ENCODE assay signal across 8 cellular contexts in the genomic region with DNA sequence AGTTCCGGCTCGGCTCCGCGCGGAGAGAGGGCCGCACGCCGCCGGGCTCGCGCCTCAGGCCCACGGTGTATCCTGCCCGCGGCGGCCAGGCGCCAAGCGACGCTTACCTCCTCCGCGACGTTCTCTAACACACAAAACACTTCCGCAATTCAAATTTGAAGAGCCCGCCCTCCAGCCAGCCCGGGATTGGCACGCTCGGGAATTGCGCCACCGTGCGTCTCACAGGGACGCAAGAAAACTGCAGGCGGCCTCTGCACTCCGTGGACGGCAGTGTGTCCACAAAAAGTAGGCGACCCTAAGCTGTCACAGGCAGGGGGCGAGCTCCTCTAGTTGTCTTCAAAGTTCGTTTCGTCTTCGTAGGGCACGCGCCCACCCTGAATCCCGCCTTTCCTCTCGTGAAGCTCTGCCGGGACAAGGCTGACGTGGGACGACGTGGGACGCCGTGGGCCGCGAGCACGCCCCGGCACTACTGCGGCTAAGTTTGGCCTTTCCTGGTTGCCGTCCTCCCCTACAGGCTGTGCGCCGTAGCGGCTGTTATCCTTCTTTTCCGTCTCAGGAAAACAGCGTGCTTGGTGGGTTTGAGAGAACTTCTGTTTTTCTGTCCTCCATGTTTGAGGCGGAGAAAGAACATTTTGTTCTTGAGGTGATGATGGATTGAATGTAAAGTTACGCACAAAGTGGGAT. TPM values are rescaled to one million over a fixed set of nuclear protein-coding genes. Genes with fewer than 3 reads are reported as not detected.
DNase-seq lines count a peak whose midpoint lies in the region; ATAC-seq and TF ChIP-seq lines count a peak whose summit lies in the region.

A gene (minus strand): TSS at position 133 of the 684 bp plus-strand sequence. CDS start 5,916 bp downstream, outside the sequence.

- peak; percentile 91 for TF ChIP-seq CTCF in VCaP (conservative IDR thresholded peaks at IDR 0.05)
- peak; percentile 54 to 85 (median 82) for TF ChIP-seq CTCF in breast epithelium (IDR thresholded peaks at IDR 0.05)

- H3K27me3 ChIP-seq in breast epithelium (no peaks in the 10 kb centered on the region), iPS-20b (ENCODE audit: insufficient read depth, low read length) (no peaks in the 10 kb centered on the region)

- H3K9me3 ChIP-seq in breast epithelium (peaks cover 5% of the 10 kb centered on the region in 2 donors), iPS-20b (ENCODE audit: insufficient read depth, low read depth, low read length) (peaks cover 4% of the 10 kb centered on the region)

- intact Hi-C loops in breast epithelium (cut with DNase I; ENCODE audit: low total_unique reads), result no loop called here

- peak within 1 kb of the TSS; percentile 92 for H3K27ac ChIP-seq in VCaP
- peak within 1 kb of the TSS; percentile 93 to 94 for H3K27ac ChIP-seq in breast epithelium
- H3K27ac ChIP-seq in iPS-20b (ENCODE audit: low read length), result peak within 1 kb of the TSS; percentile 77
- H3K27ac ChIP-seq in skin epidermis, result peak within 1 kb of the TSS; percentile 77 to 97 (median 91)

- H3K4me1 ChIP-seq in breast epithelium, result no peaks in the 10 kb centered on the region
- H3K4me1 ChIP-seq in iPS-20b (ENCODE audit: insufficient read depth, low read length), result peaks cover 3% of the 10 kb centered on the region; the same call in 1 of the 2 replicates

- H3K9ac ChIP-seq in iPS-20b (ENCODE audit: low read depth, low read length), result peak within 1 kb of the TSS; percentile 96

- H3K36me3 ChIP-seq in breast epithelium, result no peaks in the 10 kb centered on the region
- H3K36me3 ChIP-seq in iPS-20b (ENCODE audit: insufficient read depth, low read depth, low read length), result no peaks in the 10 kb centered on the region

- ATAC-seq in GM18873 (IDR thresholded peaks at IDR 0.05; ENCODE audit: low FRiP score, unreplicated experiment) (peak; percentile 81), HG03139 (IDR thresholded peaks at IDR 0.05; ENCODE audit: unreplicated experiment) (peak; percentile 80)

- H3K4me3 ChIP-seq in breast epithelium (peak within 1 kb of the TSS; percentile 69 to 96 (median 84)), iPS-20b (ENCODE audit: low read length) (peak within 1 kb of the TSS; percentile 95), skin epidermis (peak within 1 kb of the TSS; percentile 59 to 88 (median 77))

- TF ChIP-seq POLR2A in breast epithelium (IDR thresholded peaks at IDR 0.05), result no peak

- DNase-seq in AG08395 (ENCODE audit: low spot score) (peak; percentile 93), NCI-H2196 treated with DMSO at 0.1 percent for 48 hours (lab: John Stamatoyannopoulos, UW; ENCODE audit: unreplicated experiment) (peak; percentile 86), breast epithelium (ENCODE audit: low spot score in 2 of 2) (peak; percentile 90 to 93)

RNA-seq across cellular contexts. Expression of the gene that starts here (rescaled TPM):
- 10 to 100 TPM; 46.7 to 64.4 (median 48.5) TPM for total RNA-seq in breast epithelium

Comparison
In these comparisons a context has a peak if more than half of its experiments do, and no peak if none do; other contexts are left out.
1. Peak in every context shown above with its lines: DNase-seq, ATAC-seq, H3K4me3 ChIP-seq and H3K27ac ChIP-seq.